In the genomic region with DNA sequence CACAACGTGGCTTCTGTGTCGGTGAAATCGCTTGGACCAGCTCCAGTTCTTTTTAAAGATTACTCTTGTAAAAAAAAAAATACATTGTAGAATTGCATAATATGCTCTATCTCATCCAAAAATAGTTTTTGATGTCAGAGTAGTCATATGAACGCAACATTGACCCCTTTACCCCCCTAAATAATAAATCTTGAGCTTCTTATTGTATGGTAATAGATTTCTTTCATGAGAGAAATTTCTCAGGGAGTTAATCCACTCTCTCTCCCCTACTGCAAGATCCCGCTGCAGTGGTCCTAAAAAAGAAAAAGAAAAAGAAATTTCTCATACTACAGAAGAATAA, we compare ENCODE assay signal across 9 cellular contexts. TPM values are rescaled to one million over a fixed set of nuclear protein-coding genes. Genes with fewer than 3 reads are reported as not detected.
A peak's percentile ranks its signal among the peaks of the same experiment; 100 is the strongest.
DNase-seq lines count a peak whose midpoint lies in the region; ATAC-seq and TF ChIP-seq lines count a peak whose summit lies in the region.
"Had no signal": no experiment of that assay in that cellular context is flagged by ENCODE, and none has a peak within 500 bp of the region (broad histone marks: within the 10 kb centered on the region; RNA-seq: fewer than 3 reads in every experiment).

No MANE protein-coding gene starts in this region.

- intact Hi-C loops in HCT116 (cut with micrococcal nuclease) = no loop called here
- intact Hi-C loops in activated T-helper 2 cell treated with anti-CD3 and anti-CD28 coated beads, Interferon-gamma antibody, Interleukin-2, Interleukin-4, amounts not matched to agents 10 μg/mL and 5 μg/mL and 100 μg/mL, durations not matched to agents 14 hours and 24 hours and 36 hours (cut with micrococcal nuclease) = loop anchor here (2.0 to 10.0 kb wide), 2 partner anchors 56 to 142 kb away; partner anchors contain the start of genes MCEE and MPHOSPH10

- peaks cover 10 to 26% of the 10 kb centered on the region in 2 experiments for H3K4me1 ChIP-seq in HCT116 (ENCODE audit: control insufficient read depth in 1 of 2, insufficient read depth in 2 of 2, low read length in 2 of 2)
- peaks cover 20% of the 10 kb centered on the region for H3K4me1 ChIP-seq in iPS-15b (ENCODE audit: control insufficient read depth, insufficient read depth, low read length)
- peaks cover 14% of the 10 kb centered on the region for H3K4me1 ChIP-seq in smooth muscle cell (ENCODE audit: low read depth)

- H3K9me3 ChIP-seq in HCT116 (ENCODE audit: control insufficient read depth in 1 of 2, insufficient read depth in 1 of 2, low read depth in 1 of 2, low read length in 2 of 2) = no peaks in the 10 kb centered on the region
- H3K9me3 ChIP-seq in iPS-15b (ENCODE audit: control insufficient read depth, insufficient read depth, low read length) = no peaks in the 10 kb centered on the region
- H3K9me3 ChIP-seq in smooth muscle cell (replicated peaks; ENCODE audit: low read depth) = no peaks in the 10 kb centered on the region

- CTCF ChIA-PET in HCT116 (lab: Charles Lee) (interaction anchor here (1.3 kb wide), 1 partner anchor 23 kb away, joined by 5 read pairs; no protein-coding TSS in a partner anchor), HEK293T (lab: Yijun Ruan, JAX) (interaction anchor here (0.6 to 2.2 kb wide), 5 partner anchors 11 to 54 kb away, joined by 3 to 7 read pairs (median 5); partner anchors contain the start of gene PAIP2B)

- H3K4me2 ChIP-seq in HCT116 (ENCODE audit: low read length) (peak overlapping the region; percentile 92), smooth muscle cell (peak overlapping the region; percentile 94)

- no peak for TF ChIP-seq POLR2A in HCT116 (IDR thresholded peaks at IDR 0.05; ENCODE audit: borderline replicate concordance, extremely low read depth, insufficient read depth, insufficient read length)

- no peak for DNase-seq in HCT116 (ENCODE audit: low read depth, low spot score)
- DNase-seq in activated T-helper 2 cell treated with anti-CD3 and anti-CD28 coated beads, Interferon-gamma antibody, Interleukin-2, Interleukin-4, amounts not matched to agents 10 μg/mL and 5 μg/mL and 100 μg/mL, durations not matched to agents 14 hours and 24 hours and 36 hours (ENCODE audit: low spot score) = no peak
- no peak for DNase-seq in smooth muscle cell (lab: John Stamatoyannopoulos, UW; ENCODE audit: unreplicated experiment)
- no peak for DNase-seq in stimulated activated CD4-positive, alpha-beta T cell treated with anti-CD3 and anti-CD28 coated beads, Interleukin-1b, Interleukin-23, amount 100 ng/mL, for 48 hours
- no peak for DNase-seq in HEK293T (ENCODE audit: extremely low spot score)
- no peak for DNase-seq in GM20000 (ENCODE audit: low spot score)

- H3K4me3 ChIP-seq in HCT116 (replicated peaks in 1 of 2; ENCODE audit: low read depth in 1 of 2, low read length in 2 of 2) (peak overlapping the region; percentile 57 to 64), iPS-15b (ENCODE audit: low read depth, low read length) (peak overlapping the region; percentile 51), smooth muscle cell (peak overlapping the region; percentile 52)

- no peaks in the 10 kb centered on the region for H3F3A ChIP-seq in smooth muscle cell (ENCODE audit: low read depth)

- peaks cover 74% of the 10 kb centered on the region for H3K27me3 Mint-ChIP-seq in activated T-helper 2 cell treated with anti-CD3 and anti-CD28 coated beads, Interferon-gamma antibody, Interleukin-2, Interleukin-4, amounts not matched to agents 10 μg/mL and 5 μg/mL and 100 μg/mL, durations not matched to agents 14 hours and 24 hours and 36 hours (ENCODE audit: low read depth)

- ATAC-seq in HCT116 (no peak), GM21723 (IDR thresholded peaks at IDR 0.05; ENCODE audit: unreplicated experiment) (no peak)

- peak overlapping the region; percentile 61 for H3K9ac ChIP-seq in HCT116 (ENCODE audit: low read length)
- H3K9ac ChIP-seq in iPS-15b (ENCODE audit: low read depth, low read length) = no peak overlapping the region
- no peak overlapping the region for H3K9ac ChIP-seq in smooth muscle cell (ENCODE audit: low read depth)

- no peaks in the 10 kb centered on the region for H3K36me3 ChIP-seq in HCT116 (ENCODE audit: control insufficient read depth in 1 of 2, insufficient read depth in 2 of 2, low read length in 2 of 2)
- no peaks in the 10 kb centered on the region for H3K36me3 ChIP-seq in iPS-15b (ENCODE audit: control insufficient read depth, insufficient read depth, low read length)
- no peaks in the 10 kb centered on the region for H3K36me3 ChIP-seq in smooth muscle cell (ENCODE audit: low read depth)

- WGBS in smooth muscle cell (ENCODE audit: low lambda C conversion rate) = 6% methylated on average over 5 of the region's 5 CpGs

- H3K79me2 ChIP-seq in HCT116 (ENCODE audit: insufficient read depth, low read length) (peaks cover 44% of the 10 kb centered on the region), smooth muscle cell (ENCODE audit: low read depth) (no peaks in the 10 kb centered on the region)

- no peaks in the 10 kb centered on the region for H3K9me2 ChIP-seq in HCT116 (ENCODE audit: insufficient read depth)

- H3K27ac Mint-ChIP-seq in activated T-helper 2 cell treated with anti-CD3 and anti-CD28 coated beads, Interferon-gamma antibody, Interleukin-2, Interleukin-4, amounts not matched to agents 10 μg/mL and 5 μg/mL and 100 μg/mL, durations not matched to agents 14 hours and 24 hours and 36 hours = no peak overlapping the region

- no TSS peak for BruUV-seq in HCT116 (replicated peaks; lab: Mats Ljungman, UMichigan)

- peak overlapping the region; percentile 27 for H2AFZ ChIP-seq in HCT116 (ENCODE audit: low read depth, low read length, poor library complexity, severe bottlenecking)
- H2AFZ ChIP-seq in smooth muscle cell (ENCODE audit: low read depth) = peak overlapping the region; percentile 64

- peaks cover 9% of the 10 kb centered on the region for H3K4me1 Mint-ChIP-seq in activated T-helper 2 cell treated with anti-CD3 and anti-CD28 coated beads, Interferon-gamma antibody, Interleukin-2, Interleukin-4, amounts not matched to agents 10 μg/mL and 5 μg/mL and 100 μg/mL, durations not matched to agents 14 hours and 24 hours and 36 hours (ENCODE audit: low read depth)

- H4K20me1 ChIP-seq in HCT116 (ENCODE audit: insufficient read depth) = no peaks in the 10 kb centered on the region
- H4K20me1 ChIP-seq in smooth muscle cell (ENCODE audit: low read depth) = no peaks in the 10 kb centered on the region

- H3K4me3 Mint-ChIP-seq in activated T-helper 2 cell treated with anti-CD3 and anti-CD28 coated beads, Interferon-gamma antibody, Interleukin-2, Interleukin-4, amounts not matched to agents 10 μg/mL and 5 μg/mL and 100 μg/mL, durations not matched to agents 14 hours and 24 hours and 36 hours (ENCODE audit: low read depth) = peak overlapping the region; percentile 72

- TF ChIP-seq RAD21 in HCT116 (IDR thresholded peaks at IDR 0.05; ENCODE audit: low read depth) = no peak

- TF ChIP-seq CTCF in HCT116 (IDR thresholded peaks at IDR 0.05 in 2 of 3, conservative IDR thresholded peaks at IDR 0.05 in 1 of 3; ENCODE audit: borderline replicate concordance in 1 of 3, insufficient read depth in 1 of 3, low read depth in 2 of 3, low read length in 2 of 3) (no peak), smooth muscle cell (IDR thresholded peaks at IDR 0.05; ENCODE audit: borderline replicate concordance, insufficient read depth, poor library complexity, severe bottlenecking) (no peak), GM20000 (IDR thresholded peaks at IDR 0.05; ENCODE audit: extremely low read depth, missing control alignments) (no peak)

- RAD21 ChIA-PET in HCT116 (lab: Charles Lee; ENCODE audit: low non-redundant PET in 1 of 2, low total read pairs in 2 of 2, uncharacterized antibody in 2 of 2, unreplicated experiment in 2 of 2) = no interaction called here

- H3K27ac ChIP-seq in HCT116 (ENCODE audit: low read depth, low read length) = peak overlapping the region; percentile 70
- H3K27ac ChIP-seq in smooth muscle cell (ENCODE audit: low read depth) = no peak overlapping the region
- H3K27ac ChIP-seq: epithelial cell of prostate had no signal

- H3K27me3 ChIP-seq in HCT116 (ENCODE audit: insufficient read depth, low read length) = no peaks in the 10 kb centered on the region
- H3K27me3 ChIP-seq in iPS-15b (ENCODE audit: control insufficient read depth, insufficient read depth, low read length) = peaks cover 24% of the 10 kb centered on the region
- peaks cover 64% of the 10 kb centered on the region for H3K27me3 ChIP-seq in smooth muscle cell (ENCODE audit: low read depth)

- POLR2A ChIA-PET in HCT116 (lab: Charles Lee) = interaction anchor here (1.3 to 1.7 kb wide), 3 partner anchors 11 to 53 kb away, joined by 3 to 6 read pairs (median 5); no protein-coding TSS in a partner anchor
- POLR2A ChIA-PET in HEK293T (lab: Yijun Ruan, JAX) = interaction anchor here (0.9 to 1.3 kb wide), 7 partner anchors 10 to 140 kb away, joined by 3 to 4 read pairs (median 3); no protein-coding TSS in a partner anchor

- peaks cover 11% of the 10 kb centered on the region for H3K9me3 Mint-ChIP-seq in activated T-helper 2 cell treated with anti-CD3 and anti-CD28 coated beads, Interferon-gamma antibody, Interleukin-2, Interleukin-4, amounts not matched to agents 10 μg/mL and 5 μg/mL and 100 μg/mL, durations not matched to agents 14 hours and 24 hours and 36 hours

- no peaks in the 10 kb centered on the region for H3K36me3 Mint-ChIP-seq in activated T-helper 2 cell treated with anti-CD3 and anti-CD28 coated beads, Interferon-gamma antibody, Interleukin-2, Interleukin-4, amounts not matched to agents 10 μg/mL and 5 μg/mL and 100 μg/mL, durations not matched to agents 14 hours and 24 hours and 36 hours (ENCODE audit: low read depth)

TF ChIP-seq in HCT116, 20 proteins besides CTCF, POLR2A, EP300 and RAD21 (continues in another document):
- TF ChIP-seq ATF3 (IDR thresholded peaks at IDR 0.05) = no peak

TF ChIP-seq in HEK293T, 16 proteins besides CTCF, POLR2A, EP300 and RAD21 (continues in another document):
- TF ChIP-seq L3MBTL2 (conservative IDR thresholded peaks at IDR 0.05) = no peak

RNA-seq across cellular contexts. Expression of gene PAIP2B, which starts 50.2 kb away (rescaled TPM):
- total RNA-seq in HCT116 (2021; ENCODE audit: unreplicated experiment) = 5.9 TPM
- polyA plus RNA-seq in HCT116 (2012) = 2.1 and 2.7 TPM in 2 replicates
- total RNA-seq in activated T-helper 2 cell treated with anti-CD3 and anti-CD28 coated beads, Interferon-gamma antibody, Interleukin-2, Interleukin-4, amounts not matched to agents 10 μg/mL and 5 μg/mL and 100 μg/mL, durations not matched to agents 14 hours and 24 hours and 36 hours = 0.84 and 0.94 TPM in 2 replicates
- total RNA-seq in smooth muscle cell = 1.7 and 2.4 TPM in 2 replicates
- 0.89 and 1.2 TPM in 2 replicates for polyA plus RNA-seq in smooth muscle cell

RNA-seq across cellular contexts. Expression of gene ZNF638, which starts 54.5 kb away (rescaled TPM):
- total RNA-seq in HCT116 (2021; ENCODE audit: unreplicated experiment) (108 TPM), smooth muscle cell (146 and 159 TPM in 2 replicates)
- polyA plus RNA-seq in HCT116 (2012) = 41.2 and 57.2 TPM in 2 replicates
- 96.5 and 97.6 TPM in 2 replicates for total RNA-seq in activated T-helper 2 cell treated with anti-CD3 and anti-CD28 coated beads, Interferon-gamma antibody, Interleukin-2, Interleukin-4, amounts not matched to agents 10 μg/mL and 5 μg/mL and 100 μg/mL, durations not matched to agents 14 hours and 24 hours and 36 hours
- 39.6 and 44.8 TPM in 2 replicates for polyA plus RNA-seq in smooth muscle cell
